In genomic region chr5:74641014-74641777, GRCh38 we compare ENCODE assay signal across 8 cellular contexts. TPM values are rescaled to one million over a fixed set of nuclear protein-coding genes. Genes with fewer than 3 reads are reported as not detected.
DNase-seq lines count a peak whose midpoint lies in the region; ATAC-seq, FAIRE-seq and TF ChIP-seq lines count a peak whose summit lies in the region.

No MANE protein-coding gene starts in this region.

- FAIRE-seq in kidney (lab: Jason Lieb, UNC) (no peak), small intestine (lab: Jason Lieb, UNC) (no peak)

- peak overlapping the region; percentile 62 to 80 for H3K4me3 ChIP-seq in kidney (ENCODE audit: low read length in 2 of 2)
- peak overlapping the region; percentile 19 to 68 for H3K4me3 ChIP-seq in small intestine (ENCODE audit: low read depth in 1 of 2, low read length in 2 of 2)

- intact Hi-C loops in kidney (cut with DNase I): loop anchor here (10.0 kb wide), 1 partner anchor 606 kb away; no protein-coding TSS in a partner anchor

- H3K4me1 Mint-ChIP-seq in IgD-negative memory B cell (peaks cover 13 to 19% (median 17%) of the 10 kb centered on the region in 3 donors), T-cell (peaks cover 28 to 38% (median 31%) of the 10 kb centered on the region in 3 donors)
- H3K4me1 Mint-ChIP-seq in central memory CD8-positive, alpha-beta T cell: peaks cover 52% of the 10 kb centered on the region

- TF ChIP-seq CTCF in kidney (IDR thresholded peaks at IDR 0.05; ENCODE audit: borderline replicate concordance, extremely low read depth, insufficient read depth): no peak

- peak overlapping the region; percentile 81 to 84 for H3K27ac ChIP-seq in kidney (ENCODE audit: low read depth in 2 of 2, low read length in 2 of 2)
- peak overlapping the region; percentile 91 to 96 for H3K27ac ChIP-seq in small intestine (ENCODE audit: low read depth in 1 of 2, low read length in 1 of 2)

- peak overlapping the region; percentile 25 to 86 (median 67) for H3K27ac Mint-ChIP-seq in IgD-negative memory B cell
- H3K27ac Mint-ChIP-seq in T-cell: no peak overlapping the region
- peak overlapping the region; percentile 54 for H3K27ac Mint-ChIP-seq in central memory CD8-positive, alpha-beta T cell (ENCODE audit: low read depth)

- DNase-seq in DMS53 (lab: John Stamatoyannopoulos, UW) (peak; percentile 94), T-cell (peak in 14 of 34 experiments; percentile 6 to 27 (median 16)), kidney (peak; percentile 89), small intestine (peak; percentile 99), NCI-H2107 (lab: John Stamatoyannopoulos, UW) (no peak)
- DNase-seq in central memory CD8-positive, alpha-beta T cell (ENCODE audit: low spot score in 2 of 2): no peak

- H3K4me3 Mint-ChIP-seq in IgD-negative memory B cell: peak overlapping the region; percentile 91 to 97 (median 94)
- peak overlapping the region; percentile 83 to 91 (median 87) for H3K4me3 Mint-ChIP-seq in T-cell
- H3K4me3 Mint-ChIP-seq in central memory CD8-positive, alpha-beta T cell: peak overlapping the region; percentile 92

- H3K9me3 ChIP-seq in kidney (ENCODE audit: control insufficient read depth in 1 of 2, low read length in 2 of 2): no peaks in the 10 kb centered on the region
- no peaks in the 10 kb centered on the region for H3K9me3 ChIP-seq in small intestine (ENCODE audit: control insufficient read depth, low read depth)

- H3K36me3 ChIP-seq in kidney (ENCODE audit: control insufficient read depth in 1 of 2, insufficient read depth in 2 of 2, low read length in 2 of 2) (no peaks in the 10 kb centered on the region), small intestine (ENCODE audit: control insufficient read depth in 2 of 2, insufficient read depth in 2 of 2, low read length in 2 of 2) (no peaks in the 10 kb centered on the region)

- no peaks in the 10 kb centered on the region for H3K27me3 Mint-ChIP-seq in IgD-negative memory B cell
- H3K27me3 Mint-ChIP-seq in T-cell: peaks cover 4 to 7% of the 10 kb centered on the region in 2 donors
- no peaks in the 10 kb centered on the region for H3K27me3 Mint-ChIP-seq in central memory CD8-positive, alpha-beta T cell

- H3K36me3 Mint-ChIP-seq in IgD-negative memory B cell: no peaks in the 10 kb centered on the region
- no peaks in the 10 kb centered on the region for H3K36me3 Mint-ChIP-seq in T-cell
- peaks cover 17% of the 10 kb centered on the region for H3K36me3 Mint-ChIP-seq in central memory CD8-positive, alpha-beta T cell (ENCODE audit: insufficient read depth)

- H3K4me1 ChIP-seq in kidney (ENCODE audit: control insufficient read depth in 1 of 2, insufficient read depth in 1 of 2, low read depth in 1 of 2, low read length in 2 of 2) (peaks cover 0 to 6% of the 10 kb centered on the region in 2 donors), small intestine (ENCODE audit: control insufficient read depth in 2 of 2, insufficient read depth in 1 of 2, low read depth in 1 of 2, low read length in 1 of 2) (peaks cover 0 to 8% of the 10 kb centered on the region in 2 donors)

- WGBS in small intestine, 3 donors: 0 to 1% (median 0%) methylated on average over 42 of the region's 42 CpGs

- H3K27me3 ChIP-seq in small intestine (ENCODE audit: control insufficient read depth in 2 of 2, insufficient read depth in 2 of 2, low read length in 2 of 2): no peaks in the 10 kb centered on the region

- ATAC-seq in GM21529 (IDR thresholded peaks at IDR 0.05; ENCODE audit: unreplicated experiment) (peak; percentile 10), T-cell (replicated peaks in 1 of 4) (peak; percentile 10 to 19 (median 16))
- no peak for ATAC-seq in central memory CD8-positive, alpha-beta T cell (replicated peaks; ENCODE audit: extremely low read depth, poor library complexity, severe bottlenecking)

- peak overlapping the region in 1 of 2 donors; percentile 67 for H3K9ac ChIP-seq in kidney (ENCODE audit: low read length in 2 of 2)

- POLR2A ChIA-PET in T-cell (lab: Charles Lee): interaction anchor here in 1 of 2 donors (0.6 to 1.0 kb wide), 2 partner anchors 11 to 12 kb away, joined by 3 to 8 read pairs; no protein-coding TSS in a partner anchor

- H3K9me3 Mint-ChIP-seq in IgD-negative memory B cell (no peaks in the 10 kb centered on the region), T-cell (no peaks in the 10 kb centered on the region)
- H3K9me3 Mint-ChIP-seq in central memory CD8-positive, alpha-beta T cell: no peaks in the 10 kb centered on the region

- CTCF ChIA-PET in T-cell (lab: Charles Lee): interaction anchor here (0.5 to 2.0 kb wide), 15 partner anchors 9 to 866 kb away, joined by 3 to 9 read pairs (median 3); no protein-coding TSS in a partner anchor

RNA-seq across cellular contexts. Expression of gene ENC1, which starts 0.7 kb away (rescaled TPM):
- polyA plus RNA-seq in IgD-negative memory B cell: 2.7 TPM
- total RNA-seq in T-cell: 10 to 100 TPM in 2 of 5 donors, 1 to 10 TPM in 2, under 1 TPM in 1; 0.70 to 21.0 (median 2.7) TPM
- total RNA-seq in kidney: 7.5 TPM
- polyA plus RNA-seq in kidney (ENCODE audit: insufficient read depth, low read depth, low replicate concordance): 5.3 TPM
- 10 to 100 TPM in 2 of 3 donors, 1 to 10 TPM in 1; 6.8 to 20.0 (median 13.9) TPM for polyA plus RNA-seq in small intestine

RNA-seq across cellular contexts. Expression of gene HEXB, which starts 43.8 kb away (rescaled TPM):
- 62.1 TPM for polyA plus RNA-seq in IgD-negative memory B cell
- total RNA-seq in T-cell: 10 to 100 TPM; 32.5 to 52.0 (median 44.0) TPM
- total RNA-seq in kidney: 113 TPM
- polyA plus RNA-seq in kidney (ENCODE audit: insufficient read depth, low read depth, low replicate concordance): 184 TPM
- 100 to 1,000 TPM in 2 of 3 donors, 10 to 100 TPM in 1; 63.5 to 114 (median 109) TPM for polyA plus RNA-seq in small intestine

Comparison
In these comparisons a context has a peak if more than half of its experiments do, and no peak if none do; other contexts are left out.
1. DNase-seq: peak in DMS53 (single experiment), kidney (single experiment) and small intestine (single experiment); none in central memory CD8-positive, alpha-beta T cell (0 of 2) and NCI-H2107 (single experiment).
2. H3K27ac Mint-ChIP-seq: peak in IgD-negative memory B cell (3 of 3) and central memory CD8-positive, alpha-beta T cell (single experiment); none in T-cell (0 of 2).
3. Peak in every context shown above with its lines, with median percentiles within 50 percentile points of each other: H3K4me3 Mint-ChIP-seq.